5 cellular contexts compared by ENCODE assay signal in genomic region chr1:21601278-21602048, GRCh38.
"Had no signal": no experiment of that assay in that cellular context is flagged by ENCODE, and none has a peak within 500 bp of the region (broad histone marks: within the 10 kb centered on the region; RNA-seq: fewer than 3 reads in every experiment).

No MANE protein-coding gene starts in this region.

- H3K27ac ChIP-seq: HL-60 had no signal

- DNase-seq: IMR-90, KBM-7, KG1 had no signal

- H3K4me3 ChIP-seq: K562 had no signal
